In genomic region chr12:100234166-100234565, GRCh38 we compare ENCODE assay signal across 10 cellular contexts. TPM values are rescaled to one million over a fixed set of nuclear protein-coding genes. Genes with fewer than 3 reads are reported as not detected.
A peak's percentile ranks its signal among the peaks of the same experiment; 100 is the strongest.
DNase-seq lines count a peak whose midpoint lies in the region; ATAC-seq and TF ChIP-seq lines count a peak whose summit lies in the region.
"Had no signal": no experiment of that assay in that cellular context is flagged by ENCODE, and none has a peak within 500 bp of the region (broad histone marks: within the 10 kb centered on the region; RNA-seq: fewer than 3 reads in every experiment).

No MANE protein-coding gene starts in this region.

- no peaks in the 10 kb centered on the region for H4K20me1 ChIP-seq in PC-3 (ENCODE audit: low read length)

- CTCF ChIA-PET in PC-3 (lab: Charles Lee) = interaction anchor here (0.6 kb wide), 2 partner anchors 88 to 248 kb away, joined by 3 read pairs; no protein-coding TSS in a partner anchor

- intact Hi-C loops in PC-3 (cut with micrococcal nuclease) = loop anchor here (1.0 to 2.0 kb wide), 4 partner anchors 33 to 507 kb away; partner anchors contain the start of genes DEPDC4 and SCYL2

- H3K9me3 ChIP-seq in PC-3 (ENCODE audit: low read length) = no peaks in the 10 kb centered on the region
- H3K9me3 ChIP-seq: upper lobe of left lung had no signal

- H3K4me3 ChIP-seq in PC-3 (ENCODE audit: low read length) = peak overlapping the region; percentile 53
- H3K4me3 ChIP-seq: upper lobe of left lung had no signal

- H3K27me3 ChIP-seq in PC-3 (ENCODE audit: low read length) = no peaks in the 10 kb centered on the region
- H3K27me3 ChIP-seq: upper lobe of left lung had no signal

- BruUV-seq in PC-3 (replicated peaks; lab: Mats Ljungman, UMichigan) = no TSS peak

- H2AFZ ChIP-seq in PC-3 (ENCODE audit: low read length) = peak overlapping the region; percentile 53

- peak overlapping the region; percentile 76 for H3K4me2 ChIP-seq in PC-3 (ENCODE audit: low read length)

- H3K36me3 ChIP-seq in PC-3 (ENCODE audit: low read depth, low read length) = no peaks in the 10 kb centered on the region
- H3K36me3 ChIP-seq: upper lobe of left lung had no signal

- H3K79me2 ChIP-seq in PC-3 (ENCODE audit: low read length) = no peaks in the 10 kb centered on the region

- POLR2A ChIA-PET in PC-3 (lab: Charles Lee; ENCODE audit: unreplicated experiment) = no interaction called here

- H3F3A ChIP-seq in PC-3 (ENCODE audit: low read length, unreplicated experiment) = no peaks in the 10 kb centered on the region

- no peaks in the 10 kb centered on the region for H3K9me2 ChIP-seq in PC-3 (replicated peaks; ENCODE audit: low read length)

- H3K9ac ChIP-seq in PC-3 (ENCODE audit: low read length) = peak overlapping the region; percentile 30

- DNase-seq in ELF-1 (ENCODE audit: low read depth, low spot score) (peak; percentile 60), PC-3 (peak; percentile 90), fibroblast of gingiva (ENCODE audit: low read depth) (peak; percentile 61), renal cortical epithelial cell (ENCODE audit: low read depth) (peak; percentile 48), DMS 273 treated with DMSO at 0.1 percent for 48 hours (lab: John Stamatoyannopoulos, UW) (no peak), NCI-H2171 treated with DMSO at 0.1 percent for 48 hours (lab: John Stamatoyannopoulos, UW) (no peak)
- DNase-seq in stimulated activated naive CD4-positive, alpha-beta T cell (lab: John Stamatoyannopoulos, UW) = no peak
- DNase-seq: activated effector memory CD4-positive, alpha-beta T cell treated with Interleukin-2 at 50 U/mL for 16 hours; upper lobe of left lung had no signal

- peak overlapping the region; percentile 66 for H3K27ac ChIP-seq in PC-3 (ENCODE audit: low read length)
- H3K27ac ChIP-seq: upper lobe of left lung had no signal

- no peak for TF ChIP-seq CTCF in PC-3 (conservative IDR thresholded peaks at IDR 0.05; ENCODE audit: low read depth, low read length)

- ATAC-seq in PC-3 = peak; percentile 47
- no peak for ATAC-seq in HG02981 (IDR thresholded peaks at IDR 0.05; ENCODE audit: unreplicated experiment)

- H3K4me1 ChIP-seq in PC-3 (ENCODE audit: insufficient read depth, low read length) = peaks cover 39% of the 10 kb centered on the region

RNA-seq across cellular contexts. Expression of gene DEPDC4, which starts 32.7 kb away (rescaled TPM):
- total RNA-seq in PC-3 (2014; rRNA removed) (0.29 and 2.0 TPM in 2 replicates), renal cortical epithelial cell (1.9 and 2.4 TPM in 2 replicates)

RNA-seq across cellular contexts. Expression of gene SCYL2, which starts 32.8 kb away (rescaled TPM):
- total RNA-seq in PC-3 (2014; rRNA removed) (35.8 and 40.7 TPM in 2 replicates), renal cortical epithelial cell (42.5 and 66.1 TPM in 2 replicates)

RNA-seq across cellular contexts. Expression of gene ACTR6, which starts 33.6 kb away (rescaled TPM):
- total RNA-seq in PC-3 (2014; rRNA removed) (18.4 and 21.2 TPM in 2 replicates), renal cortical epithelial cell (22.9 and 27.6 TPM in 2 replicates)

Comparison
In these comparisons a context has a peak if more than half of its experiments do, and no peak if none do; other contexts are left out.
1. DNase-seq: peak in ELF-1 (single experiment), PC-3 (single experiment), fibroblast of gingiva (single experiment) and renal cortical epithelial cell (single experiment); none in stimulated activated naive CD4-positive, alpha-beta T cell (0 of 6), DMS 273 treated with DMSO at 0.1 percent for 48 hours (single experiment) and NCI-H2171 treated with DMSO at 0.1 percent for 48 hours (single experiment).